Comparison of ENCODE assay signal across 8 cellular contexts in genomic region chr15:85494035-85494793, GRCh38.
DNase-seq lines count a peak whose midpoint lies in the region; ATAC-seq and TF ChIP-seq lines count a peak whose summit lies in the region.

No MANE protein-coding gene starts in this region.

- H3K4me3 ChIP-seq in HEK293 (ENCODE audit: low read depth, low read length) (no peak overlapping the region), astrocyte of the spinal cord (ENCODE audit: low read depth, low read length) (no peak overlapping the region), neuronal stem cell (ENCODE audit: low read length in 2 of 2) (no peak overlapping the region)

- H3K4me1 Mint-ChIP-seq in activated naive CD4-positive, alpha-beta T cell treated with anti-CD3 and anti-CD28 coated beads for 36 hours (ENCODE audit: low read depth) = peaks cover 66% of the 10 kb centered on the region

- no peaks in the 10 kb centered on the region for H3K27me3 ChIP-seq in neuronal stem cell (ENCODE audit: control insufficient read depth in 3 of 3, insufficient read depth in 3 of 3, low read depth in 1 of 3, low read length in 3 of 3)

- H4K8ac ChIP-seq in neuronal stem cell (ENCODE audit: low read depth, low read length) = no peak overlapping the region

- no peak overlapping the region for H3K4me2 ChIP-seq in neuronal stem cell (ENCODE audit: insufficient read depth, low read length, poor library complexity, severe bottlenecking)

- no peaks in the 10 kb centered on the region for H3K79me1 ChIP-seq in neuronal stem cell (ENCODE audit: low read depth, low read length)

- no CpG with 5 or more reads among the region's 5 CpGs for WGBS in neuronal stem cell (ENCODE audit: extremely low coverage in 2 of 2, insufficient read length in 2 of 2, insufficient replicate concordance in 1 of 2), 2 donors

- H2BK120ac ChIP-seq in neuronal stem cell (ENCODE audit: low read depth, low read length) = no peak overlapping the region

- no peak overlapping the region for H3K18ac ChIP-seq in neuronal stem cell (ENCODE audit: low read length)

- no peaks in the 10 kb centered on the region for H3K27me3 Mint-ChIP-seq in activated naive CD4-positive, alpha-beta T cell treated with anti-CD3 and anti-CD28 coated beads for 36 hours (ENCODE audit: low read depth)

- no peak overlapping the region for H4K91ac ChIP-seq in neuronal stem cell (ENCODE audit: low read depth, low read length, poor library complexity)

- ATAC-seq in GM18517 (IDR thresholded peaks at IDR 0.05; ENCODE audit: unreplicated experiment) = no peak

- TF ChIP-seq CTCF in HEK293 (tag by site-specific recombination; IDR thresholded peaks at IDR 0.05) (no peak), astrocyte of the spinal cord (IDR thresholded peaks at IDR 0.05; ENCODE audit: low read depth, low read length) (no peak)

- intact Hi-C loops in activated naive CD4-positive, alpha-beta T cell treated with anti-CD3 and anti-CD28 coated beads for 36 hours (cut with micrococcal nuclease) = no loop called here

- H3K14ac ChIP-seq in neuronal stem cell (ENCODE audit: low read length) = no peak overlapping the region

- H2AFZ ChIP-seq in neuronal stem cell (ENCODE audit: low read length) = no peak overlapping the region

- no peak overlapping the region for H2BK15ac ChIP-seq in neuronal stem cell (ENCODE audit: low read length)

- no peak overlapping the region for H3K4me3 Mint-ChIP-seq in activated naive CD4-positive, alpha-beta T cell treated with anti-CD3 and anti-CD28 coated beads for 36 hours

- POLR2A ChIA-PET in HEK293 (lab: Yijun Ruan, JAX) = interaction anchor here (0.5 kb wide), 1 partner anchor 923 kb away, joined by 3 read pairs; no protein-coding TSS in a partner anchor

- no peaks in the 10 kb centered on the region for H3K9me3 Mint-ChIP-seq in activated naive CD4-positive, alpha-beta T cell treated with anti-CD3 and anti-CD28 coated beads for 36 hours

- H3K4me1 ChIP-seq in HEK293 (ENCODE audit: control insufficient read depth, insufficient read depth, low read length) = peaks cover 49% of the 10 kb centered on the region
- H3K4me1 ChIP-seq in neuronal stem cell (ENCODE audit: control insufficient read depth in 2 of 2, insufficient read depth in 1 of 2, low read depth in 1 of 2, low read length in 2 of 2) = peaks cover 7 to 8% of the 10 kb centered on the region in 2 donors

- no peak overlapping the region for H2BK5ac ChIP-seq in neuronal stem cell (ENCODE audit: low read length)

- no peak overlapping the region for H2AK5ac ChIP-seq in neuronal stem cell (ENCODE audit: low read depth, low read length)

- DNase-seq in 8988T = peak; percentile 17
- peak; percentile 94 for DNase-seq in astrocyte of the spinal cord (ENCODE audit: low read depth, low spot score)
- peak; percentile 95 for DNase-seq in left kidney (ENCODE audit: low read depth, low spot score)
- DNase-seq in GOT3 (lab: John Stamatoyannopoulos, UW) = no peak
- DNase-seq in neuronal stem cell (ENCODE audit: low spot score) = no peak
- no peak for DNase-seq in activated naive CD4-positive, alpha-beta T cell treated with anti-CD3 and anti-CD28 coated beads for 36 hours

- CTCF ChIA-PET in HEK293 (lab: Yijun Ruan, JAX) = interaction anchor here (0.6 to 1.5 kb wide), 9 partner anchors 8 to 271 kb away, joined by 3 to 19 read pairs (median 4); no protein-coding TSS in a partner anchor
- CTCF ChIA-PET in activated naive CD4-positive, alpha-beta T cell treated with anti-CD3 and anti-CD28 coated beads for 36 hours (lab: Charles Lee) = interaction anchor here (0.5 to 2.7 kb wide), 4 partner anchors 10 to 198 kb away, joined by 3 to 11 read pairs (median 4); no protein-coding TSS in a partner anchor

- H3K27ac ChIP-seq in HEK293 (ENCODE audit: extremely low read depth, low read depth, low read length) (peak overlapping the region; percentile 48; the same call in 1 of the 2 replicates), neuronal stem cell (replicated peaks; ENCODE audit: low read length) (no peak overlapping the region)

- in situ Hi-C loops in astrocyte of the spinal cord (cut with HindIII; ENCODE audit: low sequenced_read_pairs) = no loop called here

- no peak overlapping the region for H2BK12ac ChIP-seq in neuronal stem cell (ENCODE audit: low read length)

- H3K36me3 Mint-ChIP-seq in activated naive CD4-positive, alpha-beta T cell treated with anti-CD3 and anti-CD28 coated beads for 36 hours (ENCODE audit: low read depth) = no peaks in the 10 kb centered on the region

- no peak overlapping the region for H3K23ac ChIP-seq in neuronal stem cell (ENCODE audit: low read depth, low read length, poor library complexity)

- H3K4ac ChIP-seq in neuronal stem cell (ENCODE audit: low read length) = no peak overlapping the region

- no peak overlapping the region for H3K9ac ChIP-seq in neuronal stem cell (ENCODE audit: low read depth, low read length, poor library complexity)

- no peaks in the 10 kb centered on the region for H3K36me3 ChIP-seq in HEK293 (ENCODE audit: control insufficient read depth in 2 of 2, insufficient read depth in 1 of 2, low read length in 2 of 2)
- peaks cover 0 to 2% of the 10 kb centered on the region in 2 donors for H3K36me3 ChIP-seq in neuronal stem cell (replicated peaks in 1 of 2; ENCODE audit: control insufficient read depth in 2 of 2, insufficient read depth in 2 of 2, low read length in 2 of 2)

- H3K27ac Mint-ChIP-seq in activated naive CD4-positive, alpha-beta T cell treated with anti-CD3 and anti-CD28 coated beads for 36 hours = no peak overlapping the region

- no peaks in the 10 kb centered on the region for H3K9me3 ChIP-seq in HEK293 (ENCODE audit: control insufficient read depth, insufficient read depth, low read depth, low read length)
- no peaks in the 10 kb centered on the region for H3K9me3 ChIP-seq in neuronal stem cell (replicated peaks in 1 of 2; ENCODE audit: control insufficient read depth in 2 of 2, insufficient read depth in 1 of 2, low read depth in 1 of 2, low read length in 2 of 2)

TF ChIP-seq in HEK293, 187 proteins besides CTCF, POLR2A, EP300 and RAD21 (continues in another document):
- TF ChIP-seq ZNF747 (tag by site-specific recombination; IDR thresholded peaks at IDR 0.05) (no peak), ZNF639 (tag by site-specific recombination; IDR thresholded peaks at IDR 0.05) (no peak), ZSCAN16 (tag by site-specific recombination; IDR thresholded peaks at IDR 0.05) (no peak), PATZ1 (tag by site-specific recombination; IDR thresholded peaks at IDR 0.05) (no peak), ZNF624 (tag by site-specific recombination; IDR thresholded peaks at IDR 0.05) (no peak), INSM2 (tag by site-specific recombination; IDR thresholded peaks at IDR 0.05) (peak; percentile 75), ZNF658 (tag by site-specific recombination; IDR thresholded peaks at IDR 0.05) (no peak), ZNF140 (tag by site-specific recombination; IDR thresholded peaks at IDR 0.05) (no peak), ZNF211 (tag by site-specific recombination; IDR thresholded peaks at IDR 0.05; ENCODE audit: low read depth) (no peak), ZNF239 (tag by site-specific recombination; IDR thresholded peaks at IDR 0.05) (no peak), ZNF2 (tag by site-specific recombination; IDR thresholded peaks at IDR 0.05) (no peak), ZNF544 (tag by site-specific recombination; IDR thresholded peaks at IDR 0.05) (no peak), ZNF433 (tag by site-specific recombination; IDR thresholded peaks at IDR 0.05; ENCODE audit: low read depth) (no peak), ZFP69B (tag by site-specific recombination; IDR thresholded peaks at IDR 0.05) (no peak), ZNF626 (tag by site-specific recombination; IDR thresholded peaks at IDR 0.05) (no peak), ZNF391 (tag by site-specific recombination; IDR thresholded peaks at IDR 0.05; ENCODE audit: borderline replicate concordance, low read depth) (no peak)

Comparison
In these comparisons a context has a peak if more than half of its experiments do, and no peak if none do; other contexts are left out.
1. DNase-seq: peak in 8988T (single experiment), astrocyte of the spinal cord (single experiment) and left kidney (single experiment); none in GOT3 (single experiment), neuronal stem cell (single experiment) and activated naive CD4-positive, alpha-beta T cell treated with anti-CD3 and anti-CD28 coated beads for 36 hours (single experiment).